Comparison of ENCODE assay signal across 1 cellular context in genomic region chr10:50373821-50374501, GRCh38.
TF ChIP-seq lines count a peak whose summit lies in the region.

No MANE protein-coding gene starts in this region.

TF ChIP-seq in K562, 482 proteins besides CTCF, POLR2A, EP300 and RAD21 (continued from another document):
- TF ChIP-seq CUX1 (CRISPR knock-in tag; IDR thresholded peaks at IDR 0.05) = no peak
- TF ChIP-seq ZNF224 (CRISPR knock-in tag; IDR thresholded peaks at IDR 0.05) = no peak
- TF ChIP-seq TSHZ1 (CRISPR knock-in tag; IDR thresholded peaks at IDR 0.05) = no peak
- no peak for TF ChIP-seq XRCC4 (IDR thresholded peaks at IDR 0.05; ENCODE audit: extremely low read depth, insufficient read depth, insufficient read length)
